10 cellular contexts compared by ENCODE assay signal in genomic region chr9:21252727-21253547, GRCh38. TPM values are rescaled to one million over a fixed set of nuclear protein-coding genes. Genes with fewer than 3 reads are reported as not detected.
DNase-seq lines count a peak whose midpoint lies in the region; ATAC-seq and TF ChIP-seq lines count a peak whose summit lies in the region.
"Had no signal": no experiment of that assay in that cellular context is flagged by ENCODE, and none has a peak within 500 bp of the region (broad histone marks: within the 10 kb centered on the region; RNA-seq: fewer than 3 reads in every experiment).

No MANE protein-coding gene starts in this region.

- peak; percentile 51 for TF ChIP-seq CTCF in fibroblast of pulmonary artery (IDR thresholded peaks at IDR 0.05; ENCODE audit: low read length, missing control alignments)
- no peak for TF ChIP-seq CTCF in neutrophil (IDR thresholded peaks at IDR 0.05)

- in situ Hi-C loops in SK-MEL-5 (cut with HindIII; ENCODE audit: low pct_unique_long_range_greater_than_20kb, low sequenced_read_pairs) = no loop called here

- peak; percentile 7 for DNase-seq in ELF-1 (ENCODE audit: low read depth, low spot score)
- peak; percentile 45 for DNase-seq in SK-MEL-5 (ENCODE audit: low read depth, low spot score)
- DNase-seq in fibroblast of pulmonary artery (ENCODE audit: low read depth) = peak; percentile 49
- no peak for DNase-seq in activated T-cell treated with anti-CD3 and anti-CD28 coated beads, Interleukin-2, amount 50 U/mL, for 1 hour
- DNase-seq in T-helper 2 cell treated with Interferon-gamma antibody and Interleukin-4, amounts not matched to agents 5 μg/mL and 100 μg/mL, for 36 hours (ENCODE audit: low spot score) = no peak

- H3K27me3 ChIP-seq in neutrophil = no peaks in the 10 kb centered on the region

- peak overlapping the region; percentile 13 for H3K4me3 ChIP-seq in fibroblast of pulmonary artery (replicated peaks; ENCODE audit: low read depth, low read length)
- H3K4me3 ChIP-seq in neutrophil (ENCODE audit: low read depth in 1 of 2, low read length in 1 of 2) = peak overlapping the region in 1 of 2 experiments; percentile 5

- H3K4me1 ChIP-seq in neutrophil (ENCODE audit: control insufficient read depth in 1 of 2, insufficient read depth in 1 of 2, low read depth in 1 of 2, low read length in 1 of 2) = peaks cover 44 to 45% of the 10 kb centered on the region in 2 experiments

- H3K4me1 Mint-ChIP-seq in T-helper 2 cell treated with Interferon-gamma antibody and Interleukin-4, amounts not matched to agents 5 μg/mL and 100 μg/mL, for 36 hours (ENCODE audit: low read depth) = peaks cover 5% of the 10 kb centered on the region

- H3K36me3 Mint-ChIP-seq in T-helper 2 cell treated with Interferon-gamma antibody and Interleukin-4, amounts not matched to agents 5 μg/mL and 100 μg/mL, for 36 hours (ENCODE audit: low read depth) = no peaks in the 10 kb centered on the region

- ATAC-seq in GM19463 (IDR thresholded peaks at IDR 0.05; ENCODE audit: unreplicated experiment) (peak; percentile 67), HG03460 (IDR thresholded peaks at IDR 0.05; ENCODE audit: unreplicated experiment) (peak; percentile 64)

- H3K27ac Mint-ChIP-seq in T-helper 2 cell treated with Interferon-gamma antibody and Interleukin-4, amounts not matched to agents 5 μg/mL and 100 μg/mL, for 36 hours = no peak overlapping the region
- H3K27ac Mint-ChIP-seq: stimulated activated naive CD8-positive, alpha-beta T cell treated with anti-CD3 and anti-CD28 coated beads, Interleukin-15, Interleukin-2, amounts not matched to agents 100 ng/mL and 50 ng/mL, for 24 hours had no signal

- peaks cover 50% of the 10 kb centered on the region for H3K27me3 Mint-ChIP-seq in T-helper 2 cell treated with Interferon-gamma antibody and Interleukin-4, amounts not matched to agents 5 μg/mL and 100 μg/mL, for 36 hours (ENCODE audit: low read depth)

- H3K9me3 Mint-ChIP-seq in T-helper 2 cell treated with Interferon-gamma antibody and Interleukin-4, amounts not matched to agents 5 μg/mL and 100 μg/mL, for 36 hours = no peaks in the 10 kb centered on the region
- H3K9me3 Mint-ChIP-seq: stimulated activated naive CD8-positive, alpha-beta T cell treated with anti-CD3 and anti-CD28 coated beads, Interleukin-15, Interleukin-2, amounts not matched to agents 100 ng/mL and 50 ng/mL, for 24 hours had no signal

- H3K27ac ChIP-seq in neutrophil = peak overlapping the region; percentile 59

- H3K4me3 Mint-ChIP-seq in T-helper 2 cell treated with Interferon-gamma antibody and Interleukin-4, amounts not matched to agents 5 μg/mL and 100 μg/mL, for 36 hours = no peak overlapping the region
- H3K4me3 Mint-ChIP-seq: stimulated activated naive CD8-positive, alpha-beta T cell treated with anti-CD3 and anti-CD28 coated beads, Interleukin-15, Interleukin-2, amounts not matched to agents 100 ng/mL and 50 ng/mL, for 24 hours had no signal

- no peaks in the 10 kb centered on the region for H3K36me3 ChIP-seq in neutrophil

- no peaks in the 10 kb centered on the region for H3K9me3 ChIP-seq in neutrophil

RNA-seq across cellular contexts. Expression of gene IFNA14, which starts 13.1 kb away (rescaled TPM):
- not detected in 2 replicates for total RNA-seq in SK-MEL-5 (2014; rRNA removed; shearing (Covaris generic))
- not detected in 2 replicates for polyA plus RNA-seq in SK-MEL-5 (2015; cell fraction: cytosol; rRNA removed)
- not detected in 2 replicates for polyA plus RNA-seq in SK-MEL-5 (2015; cell fraction: nucleus; rRNA removed)
- polyA plus RNA-seq: adipose tissue had no signal

RNA-seq across cellular contexts. Expression of gene IFNA17, which starts 24.9 kb away (rescaled TPM):
- not detected in 2 replicates for total RNA-seq in SK-MEL-5 (2014; rRNA removed; shearing (Covaris generic))
- polyA plus RNA-seq in SK-MEL-5 (2015; cell fraction: cytosol; rRNA removed) = not detected in 2 replicates
- not detected in 2 replicates for polyA plus RNA-seq in SK-MEL-5 (2015; cell fraction: nucleus; rRNA removed)
- polyA plus RNA-seq: adipose tissue had no signal

RNA-seq across cellular contexts. Expression of gene IFNA16, which starts 35.8 kb away (rescaled TPM):
- total RNA-seq in SK-MEL-5 (2014; rRNA removed; shearing (Covaris generic)) = not detected in 2 replicates
- not detected in 2 replicates for polyA plus RNA-seq in SK-MEL-5 (2015; cell fraction: cytosol; rRNA removed)
- not detected in 2 replicates for polyA plus RNA-seq in SK-MEL-5 (2015; cell fraction: nucleus; rRNA removed)
- polyA plus RNA-seq: adipose tissue had no signal

RNA-seq across cellular contexts. Expression of gene IFNA10, which starts 46.0 kb away (rescaled TPM):
- not detected in 2 replicates for total RNA-seq in SK-MEL-5 (2014; rRNA removed; shearing (Covaris generic))
- not detected in 2 replicates for polyA plus RNA-seq in SK-MEL-5 (2015; cell fraction: cytosol; rRNA removed)
- not detected in 2 replicates for polyA plus RNA-seq in SK-MEL-5 (2015; cell fraction: nucleus; rRNA removed)
- polyA plus RNA-seq: adipose tissue had no signal

RNA-seq across cellular contexts. Expression of gene IFNA7, which starts 50.9 kb away (rescaled TPM):
- total RNA-seq in SK-MEL-5 (2014; rRNA removed; shearing (Covaris generic)) = not detected in 2 replicates
- not detected in 2 replicates for polyA plus RNA-seq in SK-MEL-5 (2015; cell fraction: cytosol; rRNA removed)
- polyA plus RNA-seq in SK-MEL-5 (2015; cell fraction: nucleus; rRNA removed) = not detected in 2 replicates
- polyA plus RNA-seq: adipose tissue had no signal

Comparison
In these comparisons a context has a peak if more than half of its experiments do, and no peak if none do; other contexts are left out.
1. DNase-seq: peak in ELF-1 (single experiment), SK-MEL-5 (single experiment) and fibroblast of pulmonary artery (single experiment); none in activated T-cell treated with anti-CD3 and anti-CD28 coated beads, Interleukin-2, amount 50 U/mL, for 1 hour (single experiment) and T-helper 2 cell treated with Interferon-gamma antibody and Interleukin-4, amounts not matched to agents 5 μg/mL and 100 μg/mL, for 36 hours (single experiment).